ENCODE assay signal across 1 cellular context in the genomic region with DNA sequence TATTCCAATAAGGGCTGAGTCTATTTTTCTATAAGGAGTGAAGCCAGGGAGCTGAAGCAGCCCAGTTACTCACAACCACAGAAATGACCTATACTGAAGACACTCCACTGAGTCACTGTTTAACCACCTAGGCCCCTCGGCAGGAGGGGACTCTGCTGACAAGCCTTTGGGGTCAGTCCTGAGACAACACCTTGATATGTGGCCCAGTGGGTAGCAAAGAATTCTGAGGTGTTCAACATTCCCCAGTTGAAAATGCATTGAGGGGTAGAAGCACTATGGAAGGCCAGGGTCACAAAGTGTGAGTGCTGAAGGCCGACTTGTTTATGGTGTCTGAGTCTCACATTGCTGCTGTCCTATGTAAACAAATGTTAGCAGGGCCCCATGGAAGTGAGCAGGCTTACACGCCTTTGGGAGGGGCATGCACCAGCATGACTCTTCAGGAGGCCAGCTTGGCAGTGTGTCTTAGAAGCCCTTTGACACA.
TF ChIP-seq lines count a peak whose summit lies in the region.

No MANE protein-coding gene starts in this region.

TF ChIP-seq in WTC11, 78 proteins besides CTCF, POLR2A, EP300 and RAD21 (continued from another document):
- TF ChIP-seq, protein P1, sequence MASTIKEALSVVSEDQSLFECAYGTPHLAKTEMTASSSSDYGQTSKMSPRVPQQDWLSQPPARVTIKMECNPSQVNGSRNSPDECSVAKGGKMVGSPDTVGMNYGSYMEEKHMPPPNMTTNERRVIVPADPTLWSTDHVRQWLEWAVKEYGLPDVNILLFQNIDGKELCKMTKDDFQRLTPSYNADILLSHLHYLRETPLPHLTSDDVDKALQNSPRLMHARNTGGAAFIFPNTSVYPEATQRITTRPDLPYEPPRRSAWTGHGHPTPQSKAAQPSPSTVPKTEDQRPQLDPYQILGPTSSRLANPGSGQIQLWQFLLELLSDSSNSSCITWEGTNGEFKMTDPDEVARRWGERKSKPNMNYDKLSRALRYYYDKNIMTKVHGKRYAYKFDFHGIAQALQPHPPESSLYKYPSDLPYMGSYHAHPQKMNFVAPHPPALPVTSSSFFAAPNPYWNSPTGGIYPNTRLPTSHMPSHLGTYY (CRISPR knock-in tag; IDR thresholded peaks at IDR 0.05) = no peak
- TF ChIP-seq CREM (CRISPR knock-in tag; IDR thresholded peaks at IDR 0.05) = no peak
- TF ChIP-seq, protein P2, sequence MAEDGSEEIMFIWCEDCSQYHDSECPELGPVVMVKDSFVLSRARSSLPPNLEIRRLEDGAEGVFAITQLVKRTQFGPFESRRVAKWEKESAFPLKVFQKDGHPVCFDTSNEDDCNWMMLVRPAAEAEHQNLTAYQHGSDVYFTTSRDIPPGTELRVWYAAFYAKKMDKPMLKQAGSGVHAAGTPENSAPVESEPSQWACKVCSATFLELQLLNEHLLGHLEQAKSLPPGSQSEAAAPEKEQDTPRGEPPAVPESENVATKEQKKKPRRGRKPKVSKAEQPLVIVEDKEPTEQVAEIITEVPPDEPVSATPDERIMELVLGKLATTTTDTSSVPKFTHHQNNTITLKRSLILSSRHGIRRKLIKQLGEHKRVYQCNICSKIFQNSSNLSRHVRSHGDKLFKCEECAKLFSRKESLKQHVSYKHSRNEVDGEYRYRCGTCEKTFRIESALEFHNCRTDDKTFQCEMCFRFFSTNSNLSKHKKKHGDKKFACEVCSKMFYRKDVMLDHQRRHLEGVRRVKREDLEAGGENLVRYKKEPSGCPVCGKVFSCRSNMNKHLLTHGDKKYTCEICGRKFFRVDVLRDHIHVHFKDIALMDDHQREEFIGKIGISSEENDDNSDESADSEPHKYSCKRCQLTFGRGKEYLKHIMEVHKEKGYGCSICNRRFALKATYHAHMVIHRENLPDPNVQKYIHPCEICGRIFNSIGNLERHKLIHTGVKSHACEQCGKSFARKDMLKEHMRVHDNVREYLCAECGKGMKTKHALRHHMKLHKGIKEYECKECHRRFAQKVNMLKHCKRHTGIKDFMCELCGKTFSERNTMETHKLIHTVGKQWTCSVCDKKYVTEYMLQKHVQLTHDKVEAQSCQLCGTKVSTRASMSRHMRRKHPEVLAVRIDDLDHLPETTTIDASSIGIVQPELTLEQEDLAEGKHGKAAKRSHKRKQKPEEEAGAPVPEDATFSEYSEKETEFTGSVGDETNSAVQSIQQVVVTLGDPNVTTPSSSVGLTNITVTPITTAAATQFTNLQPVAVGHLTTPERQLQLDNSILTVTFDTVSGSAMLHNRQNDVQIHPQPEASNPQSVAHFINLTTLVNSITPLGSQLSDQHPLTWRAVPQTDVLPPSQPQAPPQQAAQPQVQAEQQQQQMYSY (CRISPR knock-in tag; IDR thresholded peaks at IDR 0.05) = no peak
- TF ChIP-seq, protein P3, sequence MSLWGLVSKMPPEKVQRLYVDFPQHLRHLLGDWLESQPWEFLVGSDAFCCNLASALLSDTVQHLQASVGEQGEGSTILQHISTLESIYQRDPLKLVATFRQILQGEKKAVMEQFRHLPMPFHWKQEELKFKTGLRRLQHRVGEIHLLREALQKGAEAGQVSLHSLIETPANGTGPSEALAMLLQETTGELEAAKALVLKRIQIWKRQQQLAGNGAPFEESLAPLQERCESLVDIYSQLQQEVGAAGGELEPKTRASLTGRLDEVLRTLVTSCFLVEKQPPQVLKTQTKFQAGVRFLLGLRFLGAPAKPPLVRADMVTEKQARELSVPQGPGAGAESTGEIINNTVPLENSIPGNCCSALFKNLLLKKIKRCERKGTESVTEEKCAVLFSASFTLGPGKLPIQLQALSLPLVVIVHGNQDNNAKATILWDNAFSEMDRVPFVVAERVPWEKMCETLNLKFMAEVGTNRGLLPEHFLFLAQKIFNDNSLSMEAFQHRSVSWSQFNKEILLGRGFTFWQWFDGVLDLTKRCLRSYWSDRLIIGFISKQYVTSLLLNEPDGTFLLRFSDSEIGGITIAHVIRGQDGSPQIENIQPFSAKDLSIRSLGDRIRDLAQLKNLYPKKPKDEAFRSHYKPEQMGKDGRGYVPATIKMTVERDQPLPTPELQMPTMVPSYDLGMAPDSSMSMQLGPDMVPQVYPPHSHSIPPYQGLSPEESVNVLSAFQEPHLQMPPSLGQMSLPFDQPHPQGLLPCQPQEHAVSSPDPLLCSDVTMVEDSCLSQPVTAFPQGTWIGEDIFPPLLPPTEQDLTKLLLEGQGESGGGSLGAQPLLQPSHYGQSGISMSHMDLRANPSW (CRISPR knock-in tag; conservative IDR thresholded peaks at IDR 0.05; ENCODE audit: low read depth) = no peak
- TF ChIP-seq, protein P4, sequence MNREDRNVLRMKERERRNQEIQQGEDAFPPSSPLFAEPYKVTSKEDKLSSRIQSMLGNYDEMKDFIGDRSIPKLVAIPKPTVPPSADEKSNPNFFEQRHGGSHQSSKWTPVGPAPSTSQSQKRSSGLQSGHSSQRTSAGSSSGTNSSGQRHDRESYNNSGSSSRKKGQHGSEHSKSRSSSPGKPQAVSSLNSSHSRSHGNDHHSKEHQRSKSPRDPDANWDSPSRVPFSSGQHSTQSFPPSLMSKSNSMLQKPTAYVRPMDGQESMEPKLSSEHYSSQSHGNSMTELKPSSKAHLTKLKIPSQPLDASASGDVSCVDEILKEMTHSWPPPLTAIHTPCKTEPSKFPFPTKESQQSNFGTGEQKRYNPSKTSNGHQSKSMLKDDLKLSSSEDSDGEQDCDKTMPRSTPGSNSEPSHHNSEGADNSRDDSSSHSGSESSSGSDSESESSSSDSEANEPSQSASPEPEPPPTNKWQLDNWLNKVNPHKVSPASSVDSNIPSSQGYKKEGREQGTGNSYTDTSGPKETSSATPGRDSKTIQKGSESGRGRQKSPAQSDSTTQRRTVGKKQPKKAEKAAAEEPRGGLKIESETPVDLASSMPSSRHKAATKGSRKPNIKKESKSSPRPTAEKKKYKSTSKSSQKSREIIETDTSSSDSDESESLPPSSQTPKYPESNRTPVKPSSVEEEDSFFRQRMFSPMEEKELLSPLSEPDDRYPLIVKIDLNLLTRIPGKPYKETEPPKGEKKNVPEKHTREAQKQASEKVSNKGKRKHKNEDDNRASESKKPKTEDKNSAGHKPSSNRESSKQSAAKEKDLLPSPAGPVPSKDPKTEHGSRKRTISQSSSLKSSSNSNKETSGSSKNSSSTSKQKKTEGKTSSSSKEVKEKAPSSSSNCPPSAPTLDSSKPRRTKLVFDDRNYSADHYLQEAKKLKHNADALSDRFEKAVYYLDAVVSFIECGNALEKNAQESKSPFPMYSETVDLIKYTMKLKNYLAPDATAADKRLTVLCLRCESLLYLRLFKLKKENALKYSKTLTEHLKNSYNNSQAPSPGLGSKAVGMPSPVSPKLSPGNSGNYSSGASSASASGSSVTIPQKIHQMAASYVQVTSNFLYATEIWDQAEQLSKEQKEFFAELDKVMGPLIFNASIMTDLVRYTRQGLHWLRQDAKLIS (CRISPR knock-in tag; IDR thresholded peaks at IDR 0.05; ENCODE audit: borderline replicate concordance) = no peak
- TF ChIP-seq PRRX2 (CRISPR knock-in tag; IDR thresholded peaks at IDR 0.05) = no peak
